In the genomic region with DNA sequence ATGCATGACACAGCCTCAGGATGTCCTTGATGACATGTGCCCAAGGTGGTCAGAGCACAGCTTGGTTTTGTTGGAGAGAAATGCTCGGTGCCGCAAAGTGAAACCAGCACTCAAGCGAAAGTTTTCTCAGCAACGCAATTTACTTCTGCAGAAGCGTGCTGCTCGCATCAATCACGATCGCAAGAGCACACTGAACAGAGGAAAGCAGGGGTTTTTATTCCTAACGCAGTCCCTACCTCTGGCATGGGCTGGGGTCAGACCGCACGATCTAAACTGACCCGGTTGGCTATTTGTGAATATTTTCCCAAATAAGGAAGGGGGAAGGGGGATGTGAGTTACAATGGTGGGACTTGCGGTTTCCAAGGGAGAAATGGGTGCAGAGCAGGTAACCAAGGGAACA, we compare ENCODE assay signal across 8 cellular contexts. TPM values are rescaled to one million over a fixed set of nuclear protein-coding genes. Genes with fewer than 3 reads are reported as not detected.
DNase-seq lines count a peak whose midpoint lies in the region; ATAC-seq lines count a peak whose summit lies in the region.

No MANE protein-coding gene starts in this region.

- H3K27ac ChIP-seq in SJCRH30, result no peak overlapping the region
- no peak overlapping the region for H3K27ac ChIP-seq in stomach smooth muscle (ENCODE audit: low read length)

- no peak for ATAC-seq in activated T-cell treated with anti-CD3 and anti-CD28 coated beads, Interleukin-2, amount 50 U/mL, for 4 hours
- ATAC-seq in HG02840 (IDR thresholded peaks at IDR 0.05; ENCODE audit: low FRiP score, unreplicated experiment), result no peak

- H3K36me3 Mint-ChIP-seq in activated T-cell treated with anti-CD3 and anti-CD28 coated beads, Interleukin-2, amount 50 U/mL, for 4 hours (ENCODE audit: insufficient read depth), result peaks cover 26% of the 10 kb centered on the region

- H3K4me3 ChIP-seq in SJCRH30 (peak overlapping the region; percentile 90), iPS-15b (ENCODE audit: low read depth, low read length) (peak overlapping the region; percentile 100), stomach smooth muscle (ENCODE audit: low read length in 2 of 2) (peak overlapping the region; percentile 91 to 98)

- peaks cover 14% of the 10 kb centered on the region for H3K4me1 Mint-ChIP-seq in activated T-cell treated with anti-CD3 and anti-CD28 coated beads, Interleukin-2, amount 50 U/mL, for 4 hours (ENCODE audit: low read depth)

- peaks cover 31% of the 10 kb centered on the region for H3K36me3 ChIP-seq in SJCRH30
- H3K36me3 ChIP-seq in iPS-15b (ENCODE audit: control insufficient read depth, insufficient read depth, low read length), result peaks cover 9% of the 10 kb centered on the region
- H3K36me3 ChIP-seq in stomach smooth muscle (ENCODE audit: control insufficient read depth in 2 of 2, insufficient read depth in 2 of 2, low read length in 2 of 2), result peaks cover 12 to 17% of the 10 kb centered on the region in 2 donors

- H3K4me3 Mint-ChIP-seq in activated T-cell treated with anti-CD3 and anti-CD28 coated beads, Interleukin-2, amount 50 U/mL, for 4 hours, result peak overlapping the region; percentile 6

- no peak for DNase-seq in activated T-cell treated with anti-CD3 and anti-CD28 coated beads, Interleukin-2, amount 50 U/mL, for 4 hours
- DNase-seq in activated T-cell treated with anti-CD3 and anti-CD28 coated beads for 4 hours (no peak), SJCRH30 (no peak), NCI-H1436 (lab: John Stamatoyannopoulos, UW) (no peak), germinal center (ENCODE audit: low spot score) (no peak)

- H3K9me3 Mint-ChIP-seq in activated T-cell treated with anti-CD3 and anti-CD28 coated beads, Interleukin-2, amount 50 U/mL, for 4 hours, result peaks cover 19% of the 10 kb centered on the region

- H3K9me3 ChIP-seq in SJCRH30 (replicated peaks), result peaks cover 32% of the 10 kb centered on the region
- no peaks in the 10 kb centered on the region for H3K9me3 ChIP-seq in iPS-15b (ENCODE audit: control insufficient read depth, insufficient read depth, low read length)
- no peaks in the 10 kb centered on the region for H3K9me3 ChIP-seq in stomach smooth muscle (ENCODE audit: control insufficient read depth in 2 of 2, low read length in 2 of 2)

- peaks cover 35% of the 10 kb centered on the region for H3K27me3 Mint-ChIP-seq in activated T-cell treated with anti-CD3 and anti-CD28 coated beads, Interleukin-2, amount 50 U/mL, for 4 hours (ENCODE audit: low read depth)

- H3K27me3 ChIP-seq in SJCRH30 (no peaks in the 10 kb centered on the region), iPS-15b (ENCODE audit: control insufficient read depth, insufficient read depth, low read length) (peaks cover 5% of the 10 kb centered on the region), stomach smooth muscle (ENCODE audit: control insufficient read depth in 1 of 2, insufficient read depth in 2 of 2, low read length in 2 of 2) (no peaks in the 10 kb centered on the region)

- no peak overlapping the region for H3K9ac ChIP-seq in iPS-15b (ENCODE audit: low read depth, low read length)
- peak overlapping the region in 1 of 2 donors; percentile 51 for H3K9ac ChIP-seq in stomach smooth muscle (ENCODE audit: low read length in 2 of 2)

- H3K4me1 ChIP-seq in SJCRH30 (no peaks in the 10 kb centered on the region), iPS-15b (ENCODE audit: control insufficient read depth, insufficient read depth, low read length) (peaks cover 12% of the 10 kb centered on the region), stomach smooth muscle (ENCODE audit: control insufficient read depth, insufficient read depth, low read length) (peaks cover 11% of the 10 kb centered on the region)

RNA-seq across cellular contexts. Expression of a gene that starts 0.8 kb away (rescaled TPM):
- total RNA-seq in activated T-cell treated with anti-CD3 and anti-CD28 coated beads, Interleukin-2, amount 50 U/mL, for 4 hours, result 1 to 10 TPM; 8.2 to 9.9 (median 9.8) TPM
- total RNA-seq in SJCRH30 (2014; rRNA removed; shearing (Covaris generic)), result 12.9 and 14.7 TPM in 2 replicates

RNA-seq across cellular contexts. Expression of a gene that starts 26.4 kb away (rescaled TPM):
- 1 to 10 TPM; 2.8 to 3.5 (median 2.8) TPM for total RNA-seq in activated T-cell treated with anti-CD3 and anti-CD28 coated beads, Interleukin-2, amount 50 U/mL, for 4 hours
- total RNA-seq in SJCRH30 (2014; rRNA removed; shearing (Covaris generic)), result 8.0 and 8.3 TPM in 2 replicates
